ENCODE assay signal across 32 cellular contexts in the genomic region with DNA sequence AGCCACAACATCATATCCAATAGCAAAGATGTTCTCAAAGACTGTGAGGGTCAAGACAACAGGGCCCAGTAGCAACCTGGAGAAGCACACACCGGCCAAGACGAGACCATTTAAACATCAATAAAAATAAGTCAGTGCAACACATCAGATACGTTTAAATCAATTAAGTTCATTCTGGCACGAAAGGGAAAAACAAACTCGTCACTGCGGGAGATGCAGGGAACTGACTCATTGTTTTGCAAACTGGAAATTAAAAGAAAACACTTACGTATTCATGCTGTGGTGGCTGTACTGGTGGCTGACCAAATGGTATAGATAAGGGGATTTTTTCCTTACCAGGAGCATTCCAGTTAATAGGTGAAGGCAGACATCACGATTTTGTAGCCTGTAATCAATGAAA. TPM values are rescaled to one million over a fixed set of nuclear protein-coding genes. Genes with fewer than 3 reads are reported as not detected.
DNase-seq lines count a peak whose midpoint lies in the region; ATAC-seq, FAIRE-seq and TF ChIP-seq lines count a peak whose summit lies in the region.
"Had no signal": no experiment of that assay in that cellular context is flagged by ENCODE, and none has a peak within 500 bp of the region (broad histone marks: within the 10 kb centered on the region; RNA-seq: fewer than 3 reads in every experiment).

No MANE protein-coding gene starts in this region.

- no peak for FAIRE-seq in HTR-8/SVneo (lab: Jason Lieb, UNC)
- FAIRE-seq: GM18507 had no signal

- H3K9me3 ChIP-seq in MG63 = no peaks in the 10 kb centered on the region
- H3K9me3 ChIP-seq: esophagus squamous epithelium, gastrocnemius medialis, mucosa of descending colon, psoas muscle, tibial nerve had no signal

- TF ChIP-seq CTCF in astrocyte of the spinal cord (IDR thresholded peaks at IDR 0.05; ENCODE audit: low read depth, low read length) = no peak

- ATAC-seq in left lobe of liver = no peak
- ATAC-seq: gastrocnemius medialis; left cardiac atrium; mucosa of descending colon; natural killer cell treated with Interleukin-12 subunit alpha and Interleukin-12 subunit beta and Interleukin-15 and Interleukin-18, amount 100 ng/mL, for 72 hours; psoas muscle; stimulated activated effector memory CD8-positive, alpha-beta T cell treated with anti-CD3 and anti-CD28 coated beads, Interleukin-12 subunit alpha, Interleukin-12 subunit beta, amount 100 ng/mL, for 72 hours had no signal

- DNase-seq in Caki2 (ENCODE audit: low read depth) (peak; percentile 46), MG63 (peak; percentile 30), astrocyte of the spinal cord (ENCODE audit: low read depth, low spot score) (peak; percentile 59), glomerular endothelial cell (ENCODE audit: extremely low read depth, low read depth, low spot score) (peak; percentile 39), NCI-H82 treated with DMSO at 0.1 percent for 48 hours (lab: John Stamatoyannopoulos, UW; ENCODE audit: unreplicated experiment) (no peak), HTR-8/SVneo (ENCODE audit: insufficient read length, low spot score) (no peak), left lobe of liver (ENCODE audit: low spot score) (no peak), NCI-H187 (lab: John Stamatoyannopoulos, UW) (no peak)
- DNase-seq: activated CD4-positive, alpha-beta memory T cell treated with anti-CD3 and anti-CD28 coated beads, Interleukin-2, amount 10 ng/mL, durations not matched to agents 7 days and 5 days; activated CD4-positive, alpha-beta T cell treated with anti-CD3 and anti-CD28 coated beads for 1 hour; activated CD8-positive, alpha-beta memory T cell treated with anti-CD3 and anti-CD28 coated beads, Interleukin-2, amount 50 U/mL, for 4 hours; activated naive CD4-positive, alpha-beta T cell treated with anti-CD3 and anti-CD28 coated beads for 36 hours; caudate nucleus; CD4-positive, alpha-beta memory T cell; esophagus squamous epithelium; gastrocnemius medialis; HCEC 1CT; left cardiac atrium; mammary epithelial cell; mucosa of descending colon; NCI-H1092 treated with DMSO at 0.1 percent for 48 hours; NCI-H2029; NCI-H524 treated with DMSO at 0.1 percent for 48 hours; psoas muscle; SHP77 had no signal

- H3K4me3 ChIP-seq in MG63 (no peak overlapping the region), astrocyte of the spinal cord (ENCODE audit: low read depth, low read length) (no peak overlapping the region)
- H3K4me3 ChIP-seq: esophagus squamous epithelium, gastrocnemius medialis, hepatocyte, mucosa of descending colon, psoas muscle, tibial nerve had no signal

- no peaks in the 10 kb centered on the region for H3K36me3 ChIP-seq in MG63
- H3K36me3 ChIP-seq: esophagus squamous epithelium, gastrocnemius medialis, tibial nerve had no signal

- H3K27me3 ChIP-seq in MG63 = no peaks in the 10 kb centered on the region
- H3K27me3 ChIP-seq: gastrocnemius medialis, hepatocyte, tibial nerve had no signal

- in situ Hi-C loops in Caki2 (cut with HindIII; ENCODE audit: low pct_unique_long_range_greater_than_20kb, low sequenced_read_pairs) = no loop called here
- in situ Hi-C loops in astrocyte of the spinal cord (cut with HindIII; ENCODE audit: low sequenced_read_pairs) = no loop called here

RNA-seq across cellular contexts. Expression of gene SLC15A1, which starts 26.3 kb away (rescaled TPM):
- not detected in 2 replicates for total RNA-seq in Caki2 (2014; rRNA removed; shearing (Covaris generic); ENCODE audit: low replicate concordance)
- 0.49 TPM in 1 of 2 replicates, not detected in the other for total RNA-seq in MG63 (2014; rRNA removed; shearing (Covaris generic); ENCODE audit: low replicate concordance)
- total RNA-seq in glomerular endothelial cell = not detected in 2 replicates
- 26.9 TPM for total RNA-seq in left lobe of liver
- total RNA-seq: activated CD4-positive, alpha-beta memory T cell treated with anti-CD3 and anti-CD28 coated beads, Interleukin-2, amount 10 ng/mL, durations not matched to agents 7 days and 5 days; activated naive CD4-positive, alpha-beta T cell treated with anti-CD3 and anti-CD28 coated beads for 36 hours; activated T-helper 1 cell treated with anti-CD3 and anti-CD28 coated beads, Interleukin-12 subunit alpha, Interleukin-12 subunit beta, Interleukin-2, Interleukin-4 antibody, amounts not matched to agents 30 ng/mL and 10 ng/mL and 1 ng/mL, durations not matched to agents 14 hours and 24 hours and 36 hours; CD4-positive, alpha-beta memory T cell; gastrocnemius medialis; left cardiac atrium; natural killer cell treated with Interleukin-12 subunit alpha and Interleukin-12 subunit beta and Interleukin-15 and Interleukin-18, amount 100 ng/mL, for 72 hours; psoas muscle; T-helper 2 cell treated with Interferon-gamma antibody and Interleukin-4, amounts not matched to agents 100 ng/mL and 5 ng/mL, for 36 hours; tibial nerve had no signal

Comparison
In these comparisons a context has a peak if more than half of its experiments do, and no peak if none do; other contexts are left out.
1. DNase-seq: peak in Caki2 (single experiment), MG63 (single experiment), astrocyte of the spinal cord (single experiment) and glomerular endothelial cell (single experiment); none in NCI-H82 treated with DMSO at 0.1 percent for 48 hours (single experiment), HTR-8/SVneo (single experiment), left lobe of liver (single experiment) and NCI-H187 (0 of 2).
2. RNA of gene SLC15A1, which starts 26.3 kb away (total RNA-seq): 26.9 TPM in left lobe of liver (single experiment); 0.49 TPM in MG63, not detected in Caki2 and not detected in glomerular endothelial cell; every median in the first group is over 10 times any median in the second.